ENCODE assay signal across 14 cellular contexts in the genomic region with DNA sequence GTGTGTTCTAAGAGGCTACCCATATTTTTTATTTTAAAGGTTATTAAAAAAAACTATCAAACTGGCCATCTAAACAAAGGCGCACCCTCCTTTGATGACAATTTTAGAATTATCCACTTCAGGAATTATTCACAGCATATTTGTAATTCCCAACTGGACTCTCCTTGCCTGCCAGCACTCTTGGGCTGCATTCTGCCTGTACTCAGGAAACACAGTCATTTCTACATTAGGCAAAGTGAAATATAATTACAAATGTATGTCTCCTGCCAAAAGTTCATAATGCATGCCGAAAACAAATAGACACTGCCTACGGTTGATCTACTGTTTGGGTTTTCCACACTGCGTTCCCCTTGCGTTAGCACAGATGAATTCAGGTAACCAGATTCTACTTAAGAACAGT. TPM values are rescaled to one million over a fixed set of nuclear protein-coding genes. Genes with fewer than 3 reads are reported as not detected.
DNase-seq lines count a peak whose midpoint lies in the region; ATAC-seq lines count a peak whose summit lies in the region.
"Had no signal": no experiment of that assay in that cellular context is flagged by ENCODE, and none has a peak within 500 bp of the region (broad histone marks: within the 10 kb centered on the region; RNA-seq: fewer than 3 reads in every experiment).

No MANE protein-coding gene starts in this region.

- peak overlapping the region; percentile 76 to 92 (median 85) for H3K4me2 ChIP-seq in BLaER1 treated with 17β-estradiol and CSF1 and Interleukin-3, amounts not matched to agents 10 nM and 100 nM

- H3K36me3 ChIP-seq in BLaER1 treated with 17β-estradiol and CSF1 and Interleukin-3, amounts not matched to agents 10 nM and 100 nM: peaks cover 0 to 56% (median 17%) of the 10 kb centered on the region in 11 experiments; a peak in 11 of 22 replicates
- no peaks in the 10 kb centered on the region for H3K36me3 ChIP-seq in skeletal muscle tissue (ENCODE audit: control insufficient read depth in 3 of 3, insufficient read depth in 3 of 3, low read length in 3 of 3)

- H3K27me3 Mint-ChIP-seq in activated naive CD4-positive, alpha-beta T cell treated with anti-CD3 and anti-CD28 coated beads for 36 hours (ENCODE audit: low read depth): peaks cover 2% of the 10 kb centered on the region
- H3K27me3 Mint-ChIP-seq: activated CD4-positive, alpha-beta T cell treated with anti-CD3 and anti-CD28 coated beads for 36 hours had no signal

- peak overlapping the region; percentile 77 to 90 (median 87); a peak in 19 of 22 replicates for H3K9ac ChIP-seq in BLaER1 treated with 17β-estradiol and CSF1 and Interleukin-3, amounts not matched to agents 10 nM and 100 nM
- H3K9ac ChIP-seq in skeletal muscle tissue (ENCODE audit: low read depth in 1 of 3, low read length in 3 of 3): no peak overlapping the region

- no peak for ATAC-seq in HG02970 (IDR thresholded peaks at IDR 0.05; ENCODE audit: low FRiP score, unreplicated experiment)
- no peak for ATAC-seq in HG02973 (IDR thresholded peaks at IDR 0.05; ENCODE audit: unreplicated experiment)
- ATAC-seq: activated CD4-positive, alpha-beta T cell treated with anti-CD3 and anti-CD28 coated beads for 36 hours; Panc1; stimulated activated effector memory CD8-positive, alpha-beta T cell treated with anti-CD3 and anti-CD28 coated beads, Interleukin-12 subunit alpha, Interleukin-12 subunit beta, amount 100 ng/mL, for 72 hours had no signal

- H3K27me3 ChIP-seq in BLaER1 treated with 17β-estradiol and CSF1 and Interleukin-3, amounts not matched to agents 10 nM and 100 nM: no peaks in the 10 kb centered on the region
- H3K27me3 ChIP-seq in skeletal muscle tissue (ENCODE audit: control insufficient read depth in 3 of 3, insufficient read depth in 3 of 3, low read length in 3 of 3): peaks cover 0 to 2% (median 0%) of the 10 kb centered on the region in 3 donors

- CTCF ChIA-PET in activated naive CD4-positive, alpha-beta T cell treated with anti-CD3 and anti-CD28 coated beads for 36 hours (lab: Charles Lee): no interaction called here

- no peak overlapping the region for H3K4me3 Mint-ChIP-seq in activated naive CD4-positive, alpha-beta T cell treated with anti-CD3 and anti-CD28 coated beads for 36 hours
- H3K4me3 Mint-ChIP-seq: activated CD4-positive, alpha-beta T cell treated with anti-CD3 and anti-CD28 coated beads for 36 hours; stimulated activated effector memory CD8-positive, alpha-beta T cell treated with anti-CD3 and anti-CD28 coated beads, Interleukin-12 subunit alpha, Interleukin-12 subunit beta, amount 100 ng/mL, for 72 hours had no signal

- H3K27ac ChIP-seq in BLaER1 treated with 17β-estradiol and CSF1 and Interleukin-3, amounts not matched to agents 10 nM and 100 nM: peak overlapping the region; percentile 36 to 95 (median 92); a peak in 18 of 22 replicates
- H3K27ac ChIP-seq in skeletal muscle tissue (ENCODE audit: low read depth, low read length): no peak overlapping the region

- H3K9me3 Mint-ChIP-seq in activated naive CD4-positive, alpha-beta T cell treated with anti-CD3 and anti-CD28 coated beads for 36 hours: no peaks in the 10 kb centered on the region

- intact Hi-C loops in activated naive CD4-positive, alpha-beta T cell treated with anti-CD3 and anti-CD28 coated beads for 36 hours (cut with micrococcal nuclease): no loop called here

- DNase-seq in NCI-H446 treated with DMSO at 0.1 percent for 48 hours (lab: John Stamatoyannopoulos, UW) (peak; percentile 84), fibroblast of the conjunctiva (ENCODE audit: low read depth) (peak; percentile 12), SKM-1 (lab: John Stamatoyannopoulos, UW; ENCODE audit: unreplicated experiment) (no peak)
- no peak for DNase-seq in activated naive CD4-positive, alpha-beta T cell treated with anti-CD3 and anti-CD28 coated beads for 36 hours
- DNase-seq: activated CD4-positive, alpha-beta T cell treated with anti-CD3 and anti-CD28 coated beads for 36 hours; NCI-H1417 treated with DMSO at 0.1 percent for 48 hours; NCI-H510A; stimulated activated CD4-positive, alpha-beta T cell treated with anti-CD3 and anti-CD28 coated beads, Interleukin-4, amount 100 ng/mL, for 1 hour had no signal

- H3K4me1 Mint-ChIP-seq in activated naive CD4-positive, alpha-beta T cell treated with anti-CD3 and anti-CD28 coated beads for 36 hours (ENCODE audit: low read depth): no peaks in the 10 kb centered on the region
- H3K4me1 Mint-ChIP-seq: activated CD4-positive, alpha-beta T cell treated with anti-CD3 and anti-CD28 coated beads for 36 hours; stimulated activated effector memory CD8-positive, alpha-beta T cell treated with anti-CD3 and anti-CD28 coated beads, Interleukin-12 subunit alpha, Interleukin-12 subunit beta, amount 100 ng/mL, for 72 hours had no signal

- no peaks in the 10 kb centered on the region for H3K36me3 Mint-ChIP-seq in activated naive CD4-positive, alpha-beta T cell treated with anti-CD3 and anti-CD28 coated beads for 36 hours (ENCODE audit: low read depth)
- H3K36me3 Mint-ChIP-seq: stimulated activated effector memory CD8-positive, alpha-beta T cell treated with anti-CD3 and anti-CD28 coated beads, Interleukin-12 subunit alpha, Interleukin-12 subunit beta, amount 100 ng/mL, for 72 hours had no signal

- H4K20me1 ChIP-seq in BLaER1 treated with 17β-estradiol and CSF1 and Interleukin-3, amounts not matched to agents 10 nM and 100 nM: peaks cover 0 to 14% (median 0%) of the 10 kb centered on the region in 11 experiments; a peak in 7 of 22 replicates

- H3K4me1 ChIP-seq in BLaER1 treated with 17β-estradiol and CSF1 and Interleukin-3, amounts not matched to agents 10 nM and 100 nM: peaks cover 39 to 78% (median 48%) of the 10 kb centered on the region in 10 experiments
- H3K4me1 ChIP-seq in skeletal muscle tissue (ENCODE audit: control insufficient read depth in 3 of 3, insufficient read depth in 3 of 3, low read length in 3 of 3): peaks cover 0 to 3% (median 2%) of the 10 kb centered on the region in 3 donors

- H3K27ac Mint-ChIP-seq in activated naive CD4-positive, alpha-beta T cell treated with anti-CD3 and anti-CD28 coated beads for 36 hours: no peak overlapping the region
- H3K27ac Mint-ChIP-seq: activated CD4-positive, alpha-beta T cell treated with anti-CD3 and anti-CD28 coated beads for 36 hours; stimulated activated effector memory CD8-positive, alpha-beta T cell treated with anti-CD3 and anti-CD28 coated beads, Interleukin-12 subunit alpha, Interleukin-12 subunit beta, amount 100 ng/mL, for 72 hours had no signal

- H3K9me3 ChIP-seq in BLaER1 treated with 17β-estradiol and CSF1 and Interleukin-3, amounts not matched to agents 10 nM and 100 nM (replicated peaks in 1 of 11): peaks cover 0 to 5% (median 0%) of the 10 kb centered on the region in 11 experiments; a peak in 2 of 22 replicates
- no peaks in the 10 kb centered on the region for H3K9me3 ChIP-seq in skeletal muscle tissue (ENCODE audit: control insufficient read depth in 3 of 3, low read length in 3 of 3)

- H3K4me3 ChIP-seq in BLaER1 treated with 17β-estradiol and CSF1 and Interleukin-3, amounts not matched to agents 10 nM and 100 nM: peak overlapping the region; percentile 56 to 83 (median 66); a peak in 19 of 20 replicates
- peak overlapping the region in 2 of 3 donors; percentile 17 to 23 for H3K4me3 ChIP-seq in skeletal muscle tissue (ENCODE audit: low read length in 3 of 3)

RNA-seq across cellular contexts. Expression of gene HGF, which starts 2.0 kb away (rescaled TPM):
- 4.7 TPM for total RNA-seq in skeletal muscle tissue
- not detected for total RNA-seq in activated naive CD4-positive, alpha-beta T cell treated with anti-CD3 and anti-CD28 coated beads for 36 hours
- total RNA-seq: activated CD4-positive, alpha-beta T cell treated with anti-CD3 and anti-CD28 coated beads for 36 hours had no signal

Comparison
In these comparisons a context has a peak if more than half of its experiments do, and no peak if none do; other contexts are left out.
1. H3K9ac ChIP-seq: peak in BLaER1 treated with 17β-estradiol and CSF1 and Interleukin-3, amounts not matched to agents 10 nM and 100 nM (11 of 11); none in skeletal muscle tissue (0 of 3).
2. DNase-seq: peak in NCI-H446 treated with DMSO at 0.1 percent for 48 hours (single experiment) and fibroblast of the conjunctiva (single experiment); none in SKM-1 (single experiment) and activated naive CD4-positive, alpha-beta T cell treated with anti-CD3 and anti-CD28 coated beads for 36 hours (single experiment).